ENCODE assay signal across 8 cellular contexts in genomic region chr22:38753894-38754246, GRCh38. TPM values are rescaled to one million over a fixed set of nuclear protein-coding genes. Genes with fewer than 3 reads are reported as not detected.
DNase-seq lines count a peak whose midpoint lies in the region; ATAC-seq and TF ChIP-seq lines count a peak whose summit lies in the region.

No MANE protein-coding gene starts in this region.

- intact Hi-C loops in esophagus squamous epithelium (cut with DNase I) (no loop called here), gastrocnemius medialis (cut with DNase I; ENCODE audit: low total_unique reads) (loop anchor here (1.0 to 10.0 kb wide), 3 partner anchors 47 to 771 kb away; partner anchors contain the start of gene ATF4)

- H3K4me1 ChIP-seq in SJSA1 (replicated peaks) (peaks cover 25% of the 10 kb centered on the region), esophagus squamous epithelium (peaks cover 39 to 81% (median 51%) of the 10 kb centered on the region in 3 donors), gastrocnemius medialis (peaks cover 40 to 46% of the 10 kb centered on the region in 2 donors)

- ATAC-seq in gastrocnemius medialis: no peak
- ATAC-seq in GM18498 (IDR thresholded peaks at IDR 0.05; ENCODE audit: unreplicated experiment): no peak
- no peak for ATAC-seq in HG03442 (IDR thresholded peaks at IDR 0.05; ENCODE audit: unreplicated experiment)
- ATAC-seq in GM18867 (IDR thresholded peaks at IDR 0.05; ENCODE audit: unreplicated experiment): no peak

- TF ChIP-seq CTCF in GM12864 (IDR thresholded peaks at IDR 0.05; ENCODE audit: low read depth, low read length, missing control alignments) (no peak), esophagus squamous epithelium (IDR thresholded peaks at IDR 0.05) (no peak), gastrocnemius medialis (IDR thresholded peaks at IDR 0.05 in 4 of 5, conservative IDR thresholded peaks at IDR 0.05 in 1 of 5) (no peak)

- H3K27ac ChIP-seq in SJSA1 (no peak overlapping the region), esophagus squamous epithelium (peak overlapping the region; percentile 97 to 100 (median 98)), gastrocnemius medialis (peak overlapping the region; percentile 93 to 100 (median 96))

- H3K4me3 ChIP-seq in GM12864 (ENCODE audit: low read depth, low read length) (peak overlapping the region; percentile 86), SJSA1 (peak overlapping the region; percentile 95), esophagus squamous epithelium (peak overlapping the region; percentile 67 to 83 (median 74)), gastrocnemius medialis (peak overlapping the region; percentile 55 to 87 (median 74))

- TF ChIP-seq POLR2A in esophagus squamous epithelium (IDR thresholded peaks at IDR 0.05): no peak
- TF ChIP-seq POLR2A in gastrocnemius medialis (IDR thresholded peaks at IDR 0.05): no peak

- DNase-seq in GM12864 (ENCODE audit: low read depth): no peak
- DNase-seq in SJSA1 (ENCODE audit: low read depth in 1 of 2, low spot score in 2 of 2): no peak
- no peak for DNase-seq in esophagus squamous epithelium (lab: John Stamatoyannopoulos, UW)
- DNase-seq in gastrocnemius medialis: no peak
- DNase-seq in stimulated activated CD4-positive, alpha-beta T cell treated with anti-CD3 and anti-CD28 coated beads, Interleukin-4, amount 100 ng/mL, for 24 hours: no peak

- WGBS in esophagus squamous epithelium, 2 donors: 14 to 22% methylated on average over 5 of the region's 5 CpGs

- peaks cover 63% of the 10 kb centered on the region for H3K36me3 ChIP-seq in SJSA1
- peaks cover 20 to 48% (median 35%) of the 10 kb centered on the region in 3 donors for H3K36me3 ChIP-seq in esophagus squamous epithelium
- H3K36me3 ChIP-seq in gastrocnemius medialis: peaks cover 7 to 41% of the 10 kb centered on the region in 2 donors

- peaks cover 3% of the 10 kb centered on the region; the same call in 1 of the 2 replicates for H3K9me3 ChIP-seq in SJSA1 (replicated peaks)
- H3K9me3 ChIP-seq in esophagus squamous epithelium: no peaks in the 10 kb centered on the region
- no peaks in the 10 kb centered on the region for H3K9me3 ChIP-seq in gastrocnemius medialis

- H3K27me3 ChIP-seq in SJSA1 (replicated peaks): no peaks in the 10 kb centered on the region
- no peaks in the 10 kb centered on the region for H3K27me3 ChIP-seq in esophagus squamous epithelium
- H3K27me3 ChIP-seq in gastrocnemius medialis: no peaks in the 10 kb centered on the region

- in situ Hi-C loops in gastrocnemius medialis (cut with MboI; ENCODE audit: low sequenced_read_pairs in 4 of 4): no loop called here

RNA-seq across cellular contexts. Expression of gene SUN2, which starts 1.9 kb away (rescaled TPM):
- 201 and 238 TPM in 2 replicates for total RNA-seq in SJSA1 (2014; rRNA removed; shearing (Covaris generic))
- total RNA-seq in esophagus squamous epithelium: 100 to 1,000 TPM in 3 of 4 donors, 10 to 100 TPM in 1; 94.2 to 307 (median 191) TPM
- 100 to 1,000 TPM; 177 to 423 (median 312) TPM for total RNA-seq in gastrocnemius medialis

RNA-seq across cellular contexts. Expression of gene DNAL4, which starts 40.1 kb away (rescaled TPM):
- total RNA-seq in SJSA1 (2014; rRNA removed; shearing (Covaris generic)): 19.9 and 33.9 TPM in 2 replicates
- 10 to 100 TPM in 3 of 4 donors, 1 to 10 TPM in 1; 7.3 to 15.5 (median 13.7) TPM for total RNA-seq in esophagus squamous epithelium
- 1 to 10 TPM; 5.7 to 7.2 (median 6.7) TPM for total RNA-seq in gastrocnemius medialis

RNA-seq across cellular contexts. Expression of gene GTPBP1, which starts 48.1 kb away (rescaled TPM):
- total RNA-seq in SJSA1 (2014; rRNA removed; shearing (Covaris generic)): 24.8 and 28.9 TPM in 2 replicates
- total RNA-seq in esophagus squamous epithelium (10 to 100 TPM; 15.3 to 37.4 (median 32.0) TPM), gastrocnemius medialis (100 to 1,000 TPM in 1 of 4 donors, 10 to 100 TPM in 3; 27.7 to 124 (median 36.0) TPM)

RNA-seq across cellular contexts. Expression of gene JOSD1, which starts 53.1 kb away (rescaled TPM):
- 53.5 and 67.0 TPM in 2 replicates for total RNA-seq in SJSA1 (2014; rRNA removed; shearing (Covaris generic))
- total RNA-seq in esophagus squamous epithelium (10 to 100 TPM; 27.8 to 48.8 (median 33.1) TPM), gastrocnemius medialis (10 to 100 TPM; 25.1 to 50.5 (median 42.4) TPM)
